1 cellular context compared by ENCODE assay signal in the genomic region with DNA sequence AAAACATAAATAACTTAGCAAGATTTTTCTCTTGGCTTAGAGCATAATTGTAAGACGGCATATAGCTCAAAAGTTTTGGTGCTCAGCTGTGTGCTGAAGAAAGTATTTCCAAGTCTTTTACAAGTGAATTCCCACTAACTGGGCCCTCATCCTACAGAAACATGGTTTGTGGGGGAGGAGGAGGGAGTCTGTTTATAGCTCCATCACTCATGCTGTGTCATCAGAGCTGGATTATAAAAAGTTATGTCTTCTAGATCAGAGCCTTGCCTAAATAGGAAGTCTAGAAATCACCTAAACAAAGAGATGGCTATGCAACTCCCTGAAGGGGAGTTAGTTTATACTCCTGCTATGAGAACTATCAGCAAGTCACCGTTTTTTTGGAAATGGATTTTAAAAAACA.
TF ChIP-seq lines count a peak whose summit lies in the region.

No MANE protein-coding gene starts in this region.

TF ChIP-seq in GM23338, 12 proteins besides CTCF, POLR2A, EP300 and RAD21 (continued from another document):
- no peak for TF ChIP-seq REST (IDR thresholded peaks at IDR 0.05; ENCODE audit: unreplicated experiment)
- TF ChIP-seq ZNF462 (CRISPR knock-in tag; IDR thresholded peaks at IDR 0.05): no peak
- TF ChIP-seq NANOG (IDR thresholded peaks at IDR 0.05; ENCODE audit: borderline replicate concordance): no peak
